ENCODE assay signal across 9 cellular contexts in genomic region chr22:39457546-39458442, GRCh38. TPM values are rescaled to one million over a fixed set of nuclear protein-coding genes. Genes with fewer than 3 reads are reported as not detected.
DNase-seq lines count a peak whose midpoint lies in the region; ATAC-seq and TF ChIP-seq lines count a peak whose summit lies in the region.
"Had no signal": no experiment of that assay in that cellular context is flagged by ENCODE, and none has a peak within 500 bp of the region (broad histone marks: within the 10 kb centered on the region; RNA-seq: fewer than 3 reads in every experiment).

No MANE protein-coding gene starts in this region.

- H3K27me3 ChIP-seq in CD8-positive, alpha-beta T cell (ENCODE audit: insufficient read depth, low read length) = peaks cover 7% of the 10 kb centered on the region

- H3K9me3 ChIP-seq in CD8-positive, alpha-beta T cell (ENCODE audit: low read length) = no peaks in the 10 kb centered on the region

- peak; percentile 52 for ATAC-seq in CD8-positive, alpha-beta T cell
- no peak for ATAC-seq in HG03280 (IDR thresholded peaks at IDR 0.05; ENCODE audit: unreplicated experiment)
- no peak for ATAC-seq in GM18873 (IDR thresholded peaks at IDR 0.05; ENCODE audit: low FRiP score, unreplicated experiment)

- H3K27ac ChIP-seq in CD8-positive, alpha-beta T cell (ENCODE audit: low read depth, low read length) = no peak overlapping the region

- no peaks in the 10 kb centered on the region for H3K9me3 Mint-ChIP-seq in CD8-positive, alpha-beta T cell
- no peaks in the 10 kb centered on the region for H3K9me3 Mint-ChIP-seq in neural crest cell

- H3K27me3 Mint-ChIP-seq in CD8-positive, alpha-beta T cell (ENCODE audit: low read depth) = peaks cover 28% of the 10 kb centered on the region
- peaks cover 12% of the 10 kb centered on the region for H3K27me3 Mint-ChIP-seq in neural crest cell (ENCODE audit: low read depth)

- peak in 1 of 7 experiments; percentile 20 for DNase-seq in CD8-positive, alpha-beta T cell
- DNase-seq in Jurkat, Clone E6-1 (ENCODE audit: low read depth, low spot score) = no peak
- DNase-seq in ecto neural progenitor cell (ENCODE audit: low spot score) = peak; percentile 62
- DNase-seq in neural crest cell (ENCODE audit: low read depth, low spot score) = no peak
- no peak for DNase-seq in amniotic stem cell (lab: John Stamatoyannopoulos, UW)
- DNase-seq in activated gamma-delta T cell (lab: John Stamatoyannopoulos, UW) = no peak
- DNase-seq: NCI-H2227 treated with DMSO at 0.1 percent for 48 hours had no signal

- H3K4me1 ChIP-seq in CD8-positive, alpha-beta T cell (ENCODE audit: insufficient read depth, low read length) = peaks cover 21% of the 10 kb centered on the region

- CTCF ChIA-PET in CD8-positive, alpha-beta T cell (lab: Charles Lee) = interaction anchor here (1.0 kb wide), 1 partner anchor 71 kb away, joined by 3 read pairs; no protein-coding TSS in a partner anchor

- no peaks in the 10 kb centered on the region for H3K36me3 Mint-ChIP-seq in CD8-positive, alpha-beta T cell
- no peaks in the 10 kb centered on the region for H3K36me3 Mint-ChIP-seq in neural crest cell (ENCODE audit: low read depth)

- TF ChIP-seq CTCF in CD8-positive, alpha-beta T cell (IDR thresholded peaks at IDR 0.05) = no peak
- TF ChIP-seq CTCF in neural crest cell (conservative IDR thresholded peaks at IDR 0.05) = no peak

- POLR2A ChIA-PET in CD8-positive, alpha-beta T cell (lab: Charles Lee) = interaction anchor here (1.0 kb wide), 1 partner anchor 10 kb away, joined by 3 read pairs; no protein-coding TSS in a partner anchor

- H3K4me1 Mint-ChIP-seq in CD8-positive, alpha-beta T cell (ENCODE audit: low read depth) = peaks cover 23% of the 10 kb centered on the region
- peaks cover 33% of the 10 kb centered on the region for H3K4me1 Mint-ChIP-seq in neural crest cell

- intact Hi-C loops in CD8-positive, alpha-beta T cell (cut with DNase I, micrococcal nuclease) = loop anchor here in 1 of 2 experiments (5.0 kb wide), 2 partner anchors 35 to 45 kb away; no protein-coding TSS in a partner anchor

- peak overlapping the region; percentile 73 for H3K4me3 Mint-ChIP-seq in CD8-positive, alpha-beta T cell
- peak overlapping the region; percentile 90 for H3K4me3 Mint-ChIP-seq in neural crest cell

- H3K36me3 ChIP-seq in CD8-positive, alpha-beta T cell (ENCODE audit: insufficient read depth, low read length) = no peaks in the 10 kb centered on the region

- H3K4me3 ChIP-seq in CD8-positive, alpha-beta T cell (ENCODE audit: low read depth, low read length) = peak overlapping the region; percentile 41
- H3K4me3 ChIP-seq in Jurkat, Clone E6-1 (ENCODE audit: low read length) = peak overlapping the region; percentile 40

- no peak overlapping the region for H3K27ac Mint-ChIP-seq in CD8-positive, alpha-beta T cell
- H3K27ac Mint-ChIP-seq in neural crest cell (ENCODE audit: unreplicated experiment) = no peak overlapping the region

RNA-seq across cellular contexts. Expression of gene MGAT3, which starts 1.0 kb away (rescaled TPM):
- under 1 TPM in 1 of 2 experiments, not detected in 1; 0.05 TPM for total RNA-seq in CD8-positive, alpha-beta T cell
- 2.3 TPM for polyA plus RNA-seq in Jurkat, Clone E6-1 (2012; ENCODE audit: insufficient read depth, insufficient read length)
- 20.3 and 23.5 TPM in 2 replicates for total RNA-seq in neural crest cell

RNA-seq across cellular contexts. Expression of gene MIEF1, which starts 44.3 kb away (rescaled TPM):
- total RNA-seq in CD8-positive, alpha-beta T cell = 10 to 100 TPM; 24.8 to 25.3 TPM
- 23.0 TPM for polyA plus RNA-seq in Jurkat, Clone E6-1 (2012; ENCODE audit: insufficient read depth, insufficient read length)
- total RNA-seq in neural crest cell = 43.3 and 45.0 TPM in 2 replicates

RNA-seq across cellular contexts. Expression of gene TAB1, which starts 58.2 kb away (rescaled TPM):
- total RNA-seq in CD8-positive, alpha-beta T cell = 10 to 100 TPM; 15.3 to 16.5 TPM
- polyA plus RNA-seq in Jurkat, Clone E6-1 (2012; ENCODE audit: insufficient read depth, insufficient read length) = 14.7 TPM
- 33.8 and 38.3 TPM in 2 replicates for total RNA-seq in neural crest cell

Comparison
In these comparisons a context has a peak if more than half of its experiments do, and no peak if none do; other contexts are left out.
1. RNA of gene MGAT3, which starts 1.0 kb away (total RNA-seq): 20.3 to 23.5 TPM in neural crest cell; 0.05 TPM in CD8-positive, alpha-beta T cell; every median in the first group is over 10 times any median in the second.